In the genomic region with DNA sequence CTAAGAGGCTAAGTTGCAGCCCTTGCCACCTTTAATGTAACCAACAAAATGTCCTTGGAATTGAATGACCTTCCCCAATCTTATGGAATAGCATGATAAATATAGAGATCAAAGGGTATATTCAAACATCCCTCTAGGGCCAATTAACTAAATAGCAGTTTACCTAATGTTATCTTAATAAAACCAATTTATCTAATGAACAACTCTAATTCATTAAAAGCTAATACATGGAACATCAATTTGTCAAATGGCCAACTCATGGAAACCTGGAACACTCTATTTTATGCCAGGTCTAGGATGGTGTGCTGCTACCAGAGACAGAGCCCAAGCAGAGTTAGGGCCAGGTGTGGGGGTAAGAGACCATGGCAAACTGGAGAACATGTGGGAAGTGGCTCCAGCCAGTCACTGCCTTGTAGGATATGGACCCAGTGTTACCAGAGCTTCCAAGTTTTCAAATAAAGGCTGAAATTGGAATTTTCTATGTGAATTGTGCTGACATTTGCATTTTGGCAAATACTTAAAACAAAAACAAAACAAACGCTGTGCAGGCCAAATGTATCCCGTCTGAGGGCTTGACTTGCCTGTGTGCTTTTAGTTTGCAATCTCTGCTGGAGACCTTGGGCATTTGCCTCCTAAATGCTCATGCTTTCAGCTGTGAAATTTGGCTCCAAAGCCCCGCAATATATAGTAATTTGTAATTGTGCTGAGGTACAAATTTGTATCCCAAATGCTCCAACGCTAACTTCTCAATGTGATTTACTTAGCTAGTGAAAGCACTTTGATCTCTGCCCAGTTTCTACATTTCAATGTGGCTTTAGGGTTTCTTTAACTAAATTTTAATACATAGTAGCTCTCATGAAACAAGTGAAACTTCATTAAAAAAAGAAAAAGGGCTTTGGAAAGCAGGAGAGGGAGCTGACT, we compare ENCODE assay signal across 25 cellular contexts. TPM values are rescaled to one million over a fixed set of nuclear protein-coding genes. Genes with fewer than 3 reads are reported as not detected.
"Had no signal": no experiment of that assay in that cellular context is flagged by ENCODE, and none has a peak within 500 bp of the region (broad histone marks: within the 10 kb centered on the region; RNA-seq: fewer than 3 reads in every experiment).

No MANE protein-coding gene starts in this region.

- H3K27ac Mint-ChIP-seq: activated CD4-positive, alpha-beta memory T cell treated with anti-CD3 and anti-CD28 coated beads for 36 hours; activated CD4-positive, alpha-beta T cell treated with anti-CD3 and anti-CD28 coated beads, Interleukin-2, amount 10 ng/mL, durations not matched to agents 7 days and 5 days; activated naive CD4-positive, alpha-beta T cell treated with anti-CD3 and anti-CD28 coated beads for 36 hours; activated naive CD8-positive, alpha-beta T cell; activated T-helper 17 cell treated with anti-CD3 and anti-CD28 coated beads, Interleukin-2, amount 50 U/mL, for 72 hours; brain; T-helper 1 cell treated with Interleukin-12 subunit alpha and Interleukin-12 subunit beta and Interleukin-4 antibody, amounts not matched to agents 30 μg/mL and 1 μg/mL, for 36 hours had no signal

- H3K36me3 ChIP-seq: cardiac muscle cell, Peyer's patch, SJCRH30 had no signal

- H3K4me1 Mint-ChIP-seq: activated CD4-positive, alpha-beta T cell treated with anti-CD3 and anti-CD28 coated beads, Interleukin-2, amount 10 ng/mL, durations not matched to agents 7 days and 5 days; activated T-helper 17 cell treated with anti-CD3 and anti-CD28 coated beads, Interleukin-2, amount 50 U/mL, for 72 hours; brain had no signal

- H3K4me3 Mint-ChIP-seq: activated CD4-positive, alpha-beta memory T cell treated with anti-CD3 and anti-CD28 coated beads for 36 hours; activated CD4-positive, alpha-beta T cell treated with anti-CD3 and anti-CD28 coated beads, Interleukin-2, amount 10 ng/mL, durations not matched to agents 7 days and 5 days; activated naive CD4-positive, alpha-beta T cell treated with anti-CD3 and anti-CD28 coated beads for 36 hours; activated naive CD8-positive, alpha-beta T cell; activated T-cell treated with anti-CD3 and anti-CD28 coated beads, Interleukin-2, amount 50 U/mL, for 4 hours; activated T-helper 17 cell treated with anti-CD3 and anti-CD28 coated beads, Interleukin-2, amount 50 U/mL, for 72 hours; brain; T-helper 1 cell treated with Interleukin-12 subunit alpha and Interleukin-12 subunit beta and Interleukin-4 antibody, amounts not matched to agents 30 μg/mL and 1 μg/mL, for 36 hours had no signal

- H3K27me3 Mint-ChIP-seq: brain had no signal

- H3K36me3 Mint-ChIP-seq: activated CD4-positive, alpha-beta memory T cell treated with anti-CD3 and anti-CD28 coated beads for 36 hours; activated naive CD8-positive, alpha-beta T cell; brain had no signal

- H3K9me3 ChIP-seq: Peyer's patch, SJCRH30 had no signal

- H3K27me3 ChIP-seq: cardiac muscle cell, Peyer's patch, SJCRH30 had no signal

- H3K4me3 ChIP-seq: cardiac muscle cell, Peyer's patch, SJCRH30 had no signal

- ATAC-seq: activated T-cell treated with anti-CD3 and anti-CD28 coated beads, Interleukin-2, amount 50 U/mL, for 4 hours; activated T-helper 17 cell treated with anti-CD3 and anti-CD28 coated beads, Interleukin-2, amount 50 U/mL, for 72 hours had no signal

- H3K27ac ChIP-seq: cardiac muscle cell, RWPE1, SJCRH30 had no signal

- H3K4me1 ChIP-seq: Peyer's patch had no signal

- FAIRE-seq: astrocyte had no signal

- H3K9me3 Mint-ChIP-seq: activated CD4-positive, alpha-beta memory T cell treated with anti-CD3 and anti-CD28 coated beads for 36 hours; activated CD4-positive, alpha-beta T cell treated with anti-CD3 and anti-CD28 coated beads, Interleukin-2, amount 10 ng/mL, durations not matched to agents 7 days and 5 days; activated naive CD4-positive, alpha-beta T cell treated with anti-CD3 and anti-CD28 coated beads for 36 hours; activated T-cell treated with anti-CD3 and anti-CD28 coated beads, Interleukin-2, amount 50 U/mL, for 4 hours; T-helper 1 cell treated with Interleukin-12 subunit alpha and Interleukin-12 subunit beta and Interleukin-4 antibody, amounts not matched to agents 30 μg/mL and 1 μg/mL, for 36 hours had no signal

- DNase-seq: activated CD4-positive, alpha-beta memory T cell treated with anti-CD3 and anti-CD28 coated beads for 36 hours; activated CD4-positive, alpha-beta T cell treated with anti-CD3 and anti-CD28 coated beads, Interleukin-2, amount 10 ng/mL, durations not matched to agents 7 days and 5 days; activated CD4-positive, CD25-positive, alpha-beta regulatory T cell; activated CD8-positive, alpha-beta memory T cell treated with anti-CD3 and anti-CD28 coated beads for 24 hours; activated gamma-delta T cell; activated naive CD4-positive, alpha-beta T cell treated with anti-CD3 and anti-CD28 coated beads for 36 hours; activated T-cell treated with anti-CD3 and anti-CD28 coated beads, Interleukin-2, amount 50 U/mL, for 4 hours; amygdala; Kasumi-1; NCI-H1105 treated with DMSO at 0.1 percent for 48 hours; NCI-H146; NCI-H187 treated with DMSO at 0.1 percent for 48 hours; NCI-H2081 treated with DMSO at 0.1 percent for 48 hours; NCI-H446; NCI-H524; Peyer's patch; Right ventricle myocardium superior; SJCRH30 had no signal

RNA-seq across cellular contexts. Expression of a gene that starts 55.1 kb away (rescaled TPM):
- total RNA-seq: activated CD4-positive, alpha-beta memory T cell treated with anti-CD3 and anti-CD28 coated beads for 36 hours; activated naive CD4-positive, alpha-beta T cell treated with anti-CD3 and anti-CD28 coated beads for 36 hours; activated T-helper 17 cell treated with anti-CD3 and anti-CD28 coated beads, Interleukin-2, amount 50 U/mL, for 72 hours had no signal
